In genomic region chr11:33161120-33162005, GRCh38 we compare ENCODE assay signal across 8 cellular contexts. TPM values are rescaled to one million over a fixed set of nuclear protein-coding genes. Genes with fewer than 3 reads are reported as not detected.
DNase-seq lines count a peak whose midpoint lies in the region; ATAC-seq lines count a peak whose summit lies in the region.

TSS of gene CSTF3 (minus strand) at chr11:33161480. CDS start at chr11:33161325, 155 bp downstream.

- H3K4me3 Mint-ChIP-seq in IgD-negative memory B cell: peak within 1 kb of the TSS; percentile 98 to 100 (median 99)

- ATAC-seq in GM21529 (IDR thresholded peaks at IDR 0.05; ENCODE audit: unreplicated experiment): peak; percentile 95

- peak; percentile 98 for DNase-seq in DMS153 (lab: John Stamatoyannopoulos, UW)
- peak; percentile 92 for DNase-seq in OCI-M2 (lab: John Stamatoyannopoulos, UW; ENCODE audit: unreplicated experiment)
- DNase-seq in activated T-cell treated with anti-CD3 and anti-CD28 coated beads for 4 hours: peak; percentile 96
- DNase-seq in epidermal melanocyte (ENCODE audit: insufficient read length, low spot score): peak; percentile 78
- peak; percentile 99 for DNase-seq in middle frontal gyrus (ENCODE audit: extremely low spot score, low spot score)
- DNase-seq in stimulated activated CD8-positive, alpha-beta memory T cell treated with anti-CD3 and anti-CD28 coated beads, Interleukin-2, amount 100 ng/mL, for 48 hours (ENCODE audit: low read depth in 2 of 2): peak; percentile 96 to 99

- peaks cover 26 to 48% (median 39%) of the 10 kb centered on the region in 3 donors for H3K4me1 Mint-ChIP-seq in IgD-negative memory B cell

- H3K9me3 Mint-ChIP-seq in IgD-negative memory B cell: no peaks in the 10 kb centered on the region

- peaks cover 6% of the 10 kb centered on the region for H3K36me3 Mint-ChIP-seq in IgD-negative memory B cell

- H3K27me3 Mint-ChIP-seq in IgD-negative memory B cell: no peaks in the 10 kb centered on the region

- H3K27ac Mint-ChIP-seq in IgD-negative memory B cell: peak within 1 kb of the TSS; percentile 91 to 98 (median 97)

RNA-seq across cellular contexts. Expression of gene CSTF3, which starts in this region (rescaled TPM):
- 10.9 TPM for polyA plus RNA-seq in IgD-negative memory B cell

Comparison
In these comparisons a context has a peak if more than half of its experiments do, and no peak if none do; other contexts are left out.
1. Peak in every context shown above with its lines: DNase-seq and ATAC-seq.